14 cellular contexts compared by ENCODE assay signal in genomic region chr4:143458966-143459365, GRCh38. TPM values are rescaled to one million over a fixed set of nuclear protein-coding genes. Genes with fewer than 3 reads are reported as not detected.
DNase-seq lines count a peak whose midpoint lies in the region; ATAC-seq and TF ChIP-seq lines count a peak whose summit lies in the region.
"Had no signal": no experiment of that assay in that cellular context is flagged by ENCODE, and none has a peak within 500 bp of the region (broad histone marks: within the 10 kb centered on the region; RNA-seq: fewer than 3 reads in every experiment).

No MANE protein-coding gene starts in this region.

- H2BK5ac ChIP-seq in IMR-90 (ENCODE audit: low read depth, low read length, poor library complexity, severe bottlenecking), result no peak overlapping the region

- H3K14ac ChIP-seq in IMR-90 (replicated peaks; ENCODE audit: low read depth, low read length), result no peak overlapping the region

- no peaks in the 10 kb centered on the region for H3K4me1 ChIP-seq in IMR-90 (ENCODE audit: control insufficient read depth, insufficient read depth, low read length)
- H3K4me1 ChIP-seq: A549 had no signal

- no peak overlapping the region for H2AK9ac ChIP-seq in IMR-90 (replicated peaks; ENCODE audit: low read depth, low read length, poor library complexity)

- in situ Hi-C loops in IMR-90 (cut with MboI; ENCODE audit: low sequenced_read_pairs), result no loop called here

- H3K36me3 ChIP-seq in IMR-90 (ENCODE audit: control insufficient read depth, insufficient read depth, low read length), result peaks cover 12% of the 10 kb centered on the region

- H4K91ac ChIP-seq in IMR-90 (ENCODE audit: insufficient read depth, low read depth, low read length), result no peak overlapping the region

- dilution Hi-C loops in IMR-90 (cut with HindIII; ENCODE audit: low sequenced_read_pairs, unreplicated experiment), result no loop called here

- no peak overlapping the region for H2AFZ ChIP-seq in IMR-90 (replicated peaks; ENCODE audit: low read length, poor library complexity)
- H2AFZ ChIP-seq: GM23248 had no signal

- ATAC-seq in IMR-90 (ENCODE audit: low read depth) (no peak), HG03045 (IDR thresholded peaks at IDR 0.05; ENCODE audit: unreplicated experiment) (no peak)
- ATAC-seq: A549; CD8-positive, alpha-beta T cell had no signal

- TF ChIP-seq RAD21 in IMR-90 (IDR thresholded peaks at IDR 0.05; ENCODE audit: low read length), result no peak

- no peak overlapping the region for H3K56ac ChIP-seq in IMR-90 (ENCODE audit: extremely low read depth, insufficient read depth, low read length)

- H3K27me3 ChIP-seq in IMR-90 (ENCODE audit: control insufficient read depth, insufficient read depth, low read length), result no peaks in the 10 kb centered on the region

- no peak for TF ChIP-seq POLR2A in IMR-90 (IDR thresholded peaks at IDR 0.05; ENCODE audit: low read depth, low read length)

- H3K4me2 ChIP-seq in IMR-90 (ENCODE audit: low read depth, low read length), result no peak overlapping the region
- H3K4me2 ChIP-seq: A549 had no signal

- H2AK5ac ChIP-seq in IMR-90 (ENCODE audit: low read depth, low read length), result no peak overlapping the region

- no peak for TF ChIP-seq CTCF in IMR-90 (conservative IDR thresholded peaks at IDR 0.05; ENCODE audit: low read depth, low read length)

- H3K9me3 ChIP-seq in IMR-90 (ENCODE audit: control insufficient read depth, insufficient read depth, low read length), result no peaks in the 10 kb centered on the region
- H3K9me3 ChIP-seq: A549 had no signal

- no peak overlapping the region for H3K4me3 ChIP-seq in IMR-90 (ENCODE audit: insufficient read depth, low read depth, low read length)
- H3K4me3 ChIP-seq: A549, GM23248 had no signal

- BruUV-seq in IMR-90 (replicated peaks; lab: Mats Ljungman, UMichigan), result no TSS peak

- H2BK20ac ChIP-seq in IMR-90 (ENCODE audit: low read depth, low read length), result no peak overlapping the region

- DNase-seq in IMR-90, result peak; percentile 5
- peak; percentile 39 for DNase-seq in dedifferentiated amniotic fluid mesenchymal stem cell (ENCODE audit: extremely low spot score)
- DNase-seq in iris pigment epithelial cell (ENCODE audit: low read depth), result peak; percentile 2
- DNase-seq in NCI-H187 treated with DMSO at 0.1 percent for 48 hours (lab: John Stamatoyannopoulos, UW), result no peak
- no peak for DNase-seq in hippocampal formation (lab: John Stamatoyannopoulos, UW)
- no peak for DNase-seq in middle frontal gyrus (ENCODE audit: extremely low spot score, low spot score)
- DNase-seq: CD8-positive, alpha-beta T cell; COR-L47; DND-41; GF-D8; GM23248; H7 had no signal

- no peak overlapping the region for H3K18ac ChIP-seq in IMR-90 (ENCODE audit: low read depth, low read length)

- H3K27ac ChIP-seq in IMR-90 (ENCODE audit: insufficient read depth, low read length), result no peak overlapping the region
- H3K27ac ChIP-seq: A549, GM23248 had no signal

- no peak overlapping the region for H3K9ac ChIP-seq in IMR-90 (ENCODE audit: low read depth, low read length)
- H3K9ac ChIP-seq: GM23248 had no signal

- H4K5ac ChIP-seq in IMR-90 (ENCODE audit: low read depth, low read length), result no peak overlapping the region

- CTCF ChIA-PET in IMR-90 (lab: Yijun Ruan, JAX), result no interaction called here

- no peaks in the 10 kb centered on the region for H3K9me1 ChIP-seq in IMR-90 (ENCODE audit: insufficient read depth, low read length)

- H3K79me1 ChIP-seq in IMR-90 (ENCODE audit: low read depth in 1 of 2, low read length in 2 of 2), result no peaks in the 10 kb centered on the region

- POLR2A ChIA-PET in IMR-90 (lab: Charles Lee; ENCODE audit: unreplicated experiment), result no interaction called here

- no peak overlapping the region for H3K23ac ChIP-seq in IMR-90 (ENCODE audit: low read depth, low read length)

- H4K8ac ChIP-seq in IMR-90 (ENCODE audit: low read depth in 2 of 2, low read length in 2 of 2), result no peak overlapping the region

- no peak overlapping the region for H2BK15ac ChIP-seq in IMR-90 (ENCODE audit: low read depth, low read length)

- H3K4ac ChIP-seq in IMR-90 (ENCODE audit: low read depth, low read length), result no peak overlapping the region

- no peak overlapping the region for H2BK120ac ChIP-seq in IMR-90 (ENCODE audit: low read depth, low read length)

- intact Hi-C loops in IMR-90 (cut with micrococcal nuclease), result no loop called here

- H4K20me1 ChIP-seq in IMR-90 (ENCODE audit: insufficient read depth, low read length), result no peaks in the 10 kb centered on the region

TF ChIP-seq in IMR-90, 13 proteins besides CTCF, POLR2A, EP300 and RAD21:
- 0 out of 2 replicates have a peak, but pooled peaks have one; percentile 22 for TF ChIP-seq CEBPB (IDR thresholded peaks at IDR 0.05; ENCODE audit: low read depth, low read length)
- TF ChIP-seq RCOR1 (IDR thresholded peaks at IDR 0.05; ENCODE audit: insufficient replicate concordance, low read length), result no peak

RNA-seq across cellular contexts. Expression of gene SMARCA5, which starts 54.5 kb away (rescaled TPM):
- 14.7 and 28.6 TPM in 2 replicates for total RNA-seq in IMR-90 (2012; rRNA removed)
- polyA plus RNA-seq in IMR-90 (2012; rRNA removed), result 8.6 and 11.5 TPM in 2 replicates
- polyA plus RNA-seq in IMR-90 (2012; cell fraction: cytosol; rRNA removed), result 2.9 and 3.6 TPM in 2 replicates
- 4.7 and 9.8 TPM in 2 replicates for polyA plus RNA-seq in IMR-90 (2012; cell fraction: nucleus; rRNA removed; ENCODE audit: low replicate concordance)

Comparison
In these comparisons a context has a peak if more than half of its experiments do, and no peak if none do; other contexts are left out.
1. DNase-seq: peak in IMR-90 (single experiment), dedifferentiated amniotic fluid mesenchymal stem cell (single experiment) and iris pigment epithelial cell (single experiment); none in NCI-H187 treated with DMSO at 0.1 percent for 48 hours (single experiment), hippocampal formation (0 of 2) and middle frontal gyrus (single experiment).